ENCODE assay signal across 1 cellular context in genomic region chr12:122793685-122794106, GRCh38.
TF ChIP-seq lines count a peak whose summit lies in the region.

No MANE protein-coding gene starts in this region.

TF ChIP-seq in K562, 482 proteins besides CTCF, POLR2A, EP300 and RAD21 (continued from another document):
- TF ChIP-seq ZNF444 (CRISPR knock-in tag; IDR thresholded peaks at IDR 0.05) = no peak
- no peak for TF ChIP-seq CLOCK (CRISPR knock-in tag; IDR thresholded peaks at IDR 0.05; ENCODE audit: borderline replicate concordance)
- TF ChIP-seq FOXM1 (IDR thresholded peaks at IDR 0.05; ENCODE audit: low read depth) = no peak
- TF ChIP-seq FOXM1 (CRISPR knock-in tag; IDR thresholded peaks at IDR 0.05; ENCODE audit: low read depth) = no peak
- peak; percentile 57 for TF ChIP-seq MAFG (tag; conservative IDR thresholded peaks at IDR 0.05)
- TF ChIP-seq SMC3 (conservative IDR thresholded peaks at IDR 0.05; ENCODE audit: insufficient read depth, low read depth, low read length) = peak; percentile 54; the same call in 1 of the 2 replicates
- 0 out of 4 replicates have a peak, but pooled peaks of 1 of the 2 experiments have one; percentile 35 for TF ChIP-seq RCOR1 (IDR thresholded peaks at IDR 0.05; ENCODE audit: borderline replicate concordance in 1 of 2, low read depth in 2 of 2, low read length in 2 of 2)
- no peak for TF ChIP-seq ETS1 (conservative IDR thresholded peaks at IDR 0.05; ENCODE audit: control insufficient read depth, low read depth, low read length)
- no peak for TF ChIP-seq TFAP4 (CRISPR knock-in tag; IDR thresholded peaks at IDR 0.05; ENCODE audit: borderline replicate concordance)
- TF ChIP-seq POLR2AphosphoS5 (IDR thresholded peaks at IDR 0.05; ENCODE audit: control insufficient read depth, insufficient read depth, low read depth, low read length) = peak; percentile 51; the same call in 1 of the 2 replicates
- TF ChIP-seq ZNF316 (IDR thresholded peaks at IDR 0.05) = peak; percentile 54
- TF ChIP-seq ZNF639 (CRISPR knock-in tag; conservative IDR thresholded peaks at IDR 0.05 in 1 of 2, IDR thresholded peaks at IDR 0.05 in 1 of 2) = no peak
